ENCODE assay signal across 1 cellular context in the genomic region with DNA sequence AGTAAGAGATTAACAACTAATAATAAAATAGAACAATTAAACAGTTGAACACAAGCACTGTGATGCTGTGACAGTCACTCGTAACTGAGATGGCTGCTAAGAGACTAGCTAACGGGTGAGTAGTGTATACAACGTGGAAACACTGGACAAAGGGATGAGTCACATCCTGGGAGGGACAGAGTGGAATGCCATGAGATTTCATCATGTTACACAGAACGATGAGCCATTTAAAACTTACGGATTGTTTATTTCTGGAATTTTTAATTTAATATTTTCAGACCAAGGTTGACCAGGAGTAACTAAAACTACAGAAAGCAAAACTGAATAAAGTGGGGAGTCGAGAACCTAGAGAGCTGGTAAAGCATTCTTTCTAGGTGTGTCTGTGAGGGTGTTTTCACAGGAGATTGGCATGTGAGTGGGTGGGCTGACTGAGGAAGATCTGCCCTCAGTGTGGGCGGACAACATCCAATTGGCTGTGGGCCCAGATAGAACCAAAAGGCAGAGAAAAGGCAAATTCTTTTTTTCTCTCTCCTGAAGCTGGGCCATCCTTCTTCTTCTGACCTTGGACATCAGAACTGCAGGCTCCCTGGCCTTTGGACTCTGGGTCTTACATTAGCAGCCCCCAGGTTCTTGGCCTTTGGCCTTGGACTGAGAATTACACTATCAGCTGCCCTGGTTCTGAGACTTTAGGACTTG.
TF ChIP-seq lines count a peak whose summit lies in the region.

No MANE protein-coding gene starts in this region.

TF ChIP-seq in K562, 482 proteins besides CTCF, POLR2A, EP300 and RAD21 (continued from another document and continues in another):
- no peak for TF ChIP-seq PBX2 (CRISPR knock-in tag; IDR thresholded peaks at IDR 0.05; ENCODE audit: low read depth)
- TF ChIP-seq PBX2 (tag; conservative IDR thresholded peaks at IDR 0.05; ENCODE audit: low read depth): peak; percentile 53
- TF ChIP-seq KLF6 (CRISPR knock-in tag; IDR thresholded peaks at IDR 0.05; ENCODE audit: borderline replicate concordance): no peak
- TF ChIP-seq RBM14 (IDR thresholded peaks at IDR 0.05; ENCODE audit: borderline replicate concordance, insufficient read depth, low read depth, low read length): no peak
- no peak for TF ChIP-seq ELF1 (tag; IDR thresholded peaks at IDR 0.05)
- TF ChIP-seq, protein P1, sequence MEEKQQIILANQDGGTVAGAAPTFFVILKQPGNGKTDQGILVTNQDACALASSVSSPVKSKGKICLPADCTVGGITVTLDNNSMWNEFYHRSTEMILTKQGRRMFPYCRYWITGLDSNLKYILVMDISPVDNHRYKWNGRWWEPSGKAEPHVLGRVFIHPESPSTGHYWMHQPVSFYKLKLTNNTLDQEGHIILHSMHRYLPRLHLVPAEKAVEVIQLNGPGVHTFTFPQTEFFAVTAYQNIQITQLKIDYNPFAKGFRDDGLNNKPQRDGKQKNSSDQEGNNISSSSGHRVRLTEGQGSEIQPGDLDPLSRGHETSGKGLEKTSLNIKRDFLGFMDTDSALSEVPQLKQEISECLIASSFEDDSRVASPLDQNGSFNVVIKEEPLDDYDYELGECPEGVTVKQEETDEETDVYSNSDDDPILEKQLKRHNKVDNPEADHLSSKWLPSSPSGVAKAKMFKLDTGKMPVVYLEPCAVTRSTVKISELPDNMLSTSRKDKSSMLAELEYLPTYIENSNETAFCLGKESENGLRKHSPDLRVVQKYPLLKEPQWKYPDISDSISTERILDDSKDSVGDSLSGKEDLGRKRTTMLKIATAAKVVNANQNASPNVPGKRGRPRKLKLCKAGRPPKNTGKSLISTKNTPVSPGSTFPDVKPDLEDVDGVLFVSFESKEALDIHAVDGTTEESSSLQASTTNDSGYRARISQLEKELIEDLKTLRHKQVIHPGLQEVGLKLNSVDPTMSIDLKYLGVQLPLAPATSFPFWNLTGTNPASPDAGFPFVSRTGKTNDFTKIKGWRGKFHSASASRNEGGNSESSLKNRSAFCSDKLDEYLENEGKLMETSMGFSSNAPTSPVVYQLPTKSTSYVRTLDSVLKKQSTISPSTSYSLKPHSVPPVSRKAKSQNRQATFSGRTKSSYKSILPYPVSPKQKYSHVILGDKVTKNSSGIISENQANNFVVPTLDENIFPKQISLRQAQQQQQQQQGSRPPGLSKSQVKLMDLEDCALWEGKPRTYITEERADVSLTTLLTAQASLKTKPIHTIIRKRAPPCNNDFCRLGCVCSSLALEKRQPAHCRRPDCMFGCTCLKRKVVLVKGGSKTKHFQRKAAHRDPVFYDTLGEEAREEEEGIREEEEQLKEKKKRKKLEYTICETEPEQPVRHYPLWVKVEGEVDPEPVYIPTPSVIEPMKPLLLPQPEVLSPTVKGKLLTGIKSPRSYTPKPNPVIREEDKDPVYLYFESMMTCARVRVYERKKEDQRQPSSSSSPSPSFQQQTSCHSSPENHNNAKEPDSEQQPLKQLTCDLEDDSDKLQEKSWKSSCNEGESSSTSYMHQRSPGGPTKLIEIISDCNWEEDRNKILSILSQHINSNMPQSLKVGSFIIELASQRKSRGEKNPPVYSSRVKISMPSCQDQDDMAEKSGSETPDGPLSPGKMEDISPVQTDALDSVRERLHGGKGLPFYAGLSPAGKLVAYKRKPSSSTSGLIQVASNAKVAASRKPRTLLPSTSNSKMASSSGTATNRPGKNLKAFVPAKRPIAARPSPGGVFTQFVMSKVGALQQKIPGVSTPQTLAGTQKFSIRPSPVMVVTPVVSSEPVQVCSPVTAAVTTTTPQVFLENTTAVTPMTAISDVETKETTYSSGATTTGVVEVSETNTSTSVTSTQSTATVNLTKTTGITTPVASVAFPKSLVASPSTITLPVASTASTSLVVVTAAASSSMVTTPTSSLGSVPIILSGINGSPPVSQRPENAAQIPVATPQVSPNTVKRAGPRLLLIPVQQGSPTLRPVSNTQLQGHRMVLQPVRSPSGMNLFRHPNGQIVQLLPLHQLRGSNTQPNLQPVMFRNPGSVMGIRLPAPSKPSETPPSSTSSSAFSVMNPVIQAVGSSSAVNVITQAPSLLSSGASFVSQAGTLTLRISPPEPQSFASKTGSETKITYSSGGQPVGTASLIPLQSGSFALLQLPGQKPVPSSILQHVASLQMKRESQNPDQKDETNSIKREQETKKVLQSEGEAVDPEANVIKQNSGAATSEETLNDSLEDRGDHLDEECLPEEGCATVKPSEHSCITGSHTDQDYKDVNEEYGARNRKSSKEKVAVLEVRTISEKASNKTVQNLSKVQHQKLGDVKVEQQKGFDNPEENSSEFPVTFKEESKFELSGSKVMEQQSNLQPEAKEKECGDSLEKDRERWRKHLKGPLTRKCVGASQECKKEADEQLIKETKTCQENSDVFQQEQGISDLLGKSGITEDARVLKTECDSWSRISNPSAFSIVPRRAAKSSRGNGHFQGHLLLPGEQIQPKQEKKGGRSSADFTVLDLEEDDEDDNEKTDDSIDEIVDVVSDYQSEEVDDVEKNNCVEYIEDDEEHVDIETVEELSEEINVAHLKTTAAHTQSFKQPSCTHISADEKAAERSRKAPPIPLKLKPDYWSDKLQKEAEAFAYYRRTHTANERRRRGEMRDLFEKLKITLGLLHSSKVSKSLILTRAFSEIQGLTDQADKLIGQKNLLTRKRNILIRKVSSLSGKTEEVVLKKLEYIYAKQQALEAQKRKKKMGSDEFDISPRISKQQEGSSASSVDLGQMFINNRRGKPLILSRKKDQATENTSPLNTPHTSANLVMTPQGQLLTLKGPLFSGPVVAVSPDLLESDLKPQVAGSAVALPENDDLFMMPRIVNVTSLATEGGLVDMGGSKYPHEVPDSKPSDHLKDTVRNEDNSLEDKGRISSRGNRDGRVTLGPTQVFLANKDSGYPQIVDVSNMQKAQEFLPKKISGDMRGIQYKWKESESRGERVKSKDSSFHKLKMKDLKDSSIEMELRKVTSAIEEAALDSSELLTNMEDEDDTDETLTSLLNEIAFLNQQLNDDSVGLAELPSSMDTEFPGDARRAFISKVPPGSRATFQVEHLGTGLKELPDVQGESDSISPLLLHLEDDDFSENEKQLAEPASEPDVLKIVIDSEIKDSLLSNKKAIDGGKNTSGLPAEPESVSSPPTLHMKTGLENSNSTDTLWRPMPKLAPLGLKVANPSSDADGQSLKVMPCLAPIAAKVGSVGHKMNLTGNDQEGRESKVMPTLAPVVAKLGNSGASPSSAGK (IDR thresholded peaks at IDR 0.05): peak; percentile 59
- TF ChIP-seq, protein P2, sequence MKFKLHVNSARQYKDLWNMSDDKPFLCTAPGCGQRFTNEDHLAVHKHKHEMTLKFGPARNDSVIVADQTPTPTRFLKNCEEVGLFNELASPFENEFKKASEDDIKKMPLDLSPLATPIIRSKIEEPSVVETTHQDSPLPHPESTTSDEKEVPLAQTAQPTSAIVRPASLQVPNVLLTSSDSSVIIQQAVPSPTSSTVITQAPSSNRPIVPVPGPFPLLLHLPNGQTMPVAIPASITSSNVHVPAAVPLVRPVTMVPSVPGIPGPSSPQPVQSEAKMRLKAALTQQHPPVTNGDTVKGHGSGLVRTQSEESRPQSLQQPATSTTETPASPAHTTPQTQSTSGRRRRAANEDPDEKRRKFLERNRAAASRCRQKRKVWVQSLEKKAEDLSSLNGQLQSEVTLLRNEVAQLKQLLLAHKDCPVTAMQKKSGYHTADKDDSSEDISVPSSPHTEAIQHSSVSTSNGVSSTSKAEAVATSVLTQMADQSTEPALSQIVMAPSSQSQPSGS (CRISPR knock-in tag; IDR thresholded peaks at IDR 0.05): no peak
- peak; percentile 85 for TF ChIP-seq SMARCC2 (IDR thresholded peaks at IDR 0.05; ENCODE audit: low read depth)
- TF ChIP-seq KAT7 (CRISPR knock-in tag; IDR thresholded peaks at IDR 0.05; ENCODE audit: borderline replicate concordance): no peak
- TF ChIP-seq EHMT2 (IDR thresholded peaks at IDR 0.05): no peak
- TF ChIP-seq, protein P3, sequence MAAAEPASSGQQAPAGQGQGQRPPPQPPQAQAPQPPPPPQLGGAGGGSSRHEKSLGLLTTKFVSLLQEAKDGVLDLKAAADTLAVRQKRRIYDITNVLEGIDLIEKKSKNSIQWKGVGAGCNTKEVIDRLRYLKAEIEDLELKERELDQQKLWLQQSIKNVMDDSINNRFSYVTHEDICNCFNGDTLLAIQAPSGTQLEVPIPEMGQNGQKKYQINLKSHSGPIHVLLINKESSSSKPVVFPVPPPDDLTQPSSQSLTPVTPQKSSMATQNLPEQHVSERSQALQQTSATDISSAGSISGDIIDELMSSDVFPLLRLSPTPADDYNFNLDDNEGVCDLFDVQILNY (CRISPR knock-in tag; IDR thresholded peaks at IDR 0.05): no peak
- peak; percentile 97 for TF ChIP-seq HMBOX1 (IDR thresholded peaks at IDR 0.05)
- no peak for TF ChIP-seq ZBTB33 (CRISPR knock-in tag; IDR thresholded peaks at IDR 0.05)
- TF ChIP-seq, protein P4, sequence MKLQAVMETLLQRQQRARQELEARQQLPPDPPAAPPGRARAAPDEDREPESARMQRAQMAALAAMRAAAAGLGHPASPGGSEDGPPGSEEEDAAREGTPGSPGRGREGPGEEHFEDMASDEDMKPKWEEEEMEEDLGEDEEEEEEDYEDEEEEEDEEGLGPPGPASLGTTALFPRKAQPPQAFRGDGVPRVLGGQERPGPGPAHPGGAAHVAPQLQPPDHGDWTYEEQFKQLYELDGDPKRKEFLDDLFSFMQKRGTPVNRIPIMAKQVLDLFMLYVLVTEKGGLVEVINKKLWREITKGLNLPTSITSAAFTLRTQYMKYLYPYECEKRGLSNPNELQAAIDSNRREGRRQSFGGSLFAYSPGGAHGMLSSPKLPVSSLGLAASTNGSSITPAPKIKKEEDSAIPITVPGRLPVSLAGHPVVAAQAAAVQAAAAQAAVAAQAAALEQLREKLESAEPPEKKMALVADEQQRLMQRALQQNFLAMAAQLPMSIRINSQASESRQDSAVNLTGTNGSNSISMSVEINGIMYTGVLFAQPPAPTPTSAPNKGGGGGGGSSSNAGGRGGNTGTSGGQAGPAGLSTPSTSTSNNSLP (IDR thresholded peaks at IDR 0.05; ENCODE audit: borderline replicate concordance, low read depth, low read length): no peak
- no peak for TF ChIP-seq POLR3G (IDR thresholded peaks at IDR 0.05; ENCODE audit: extremely low read depth, insufficient read length, insufficient replicate concordance)
- TF ChIP-seq MNT (conservative IDR thresholded peaks at IDR 0.05): peak in 1 of 2 experiments; percentile 65; a peak in 3 of 4 replicates
- TF ChIP-seq BMI1 (IDR thresholded peaks at IDR 0.05; ENCODE audit: low read length): no peak
- no peak for TF ChIP-seq ZNF3 (CRISPR knock-in tag; IDR thresholded peaks at IDR 0.05)
- peak; percentile 84 for TF ChIP-seq MYC (IDR thresholded peaks at IDR 0.05; ENCODE audit: low read depth, low read length)
- TF ChIP-seq MYC (CRISPR knock-in tag; IDR thresholded peaks at IDR 0.05; ENCODE audit: borderline replicate concordance, low read depth): no peak
- TF ChIP-seq, protein P5, sequence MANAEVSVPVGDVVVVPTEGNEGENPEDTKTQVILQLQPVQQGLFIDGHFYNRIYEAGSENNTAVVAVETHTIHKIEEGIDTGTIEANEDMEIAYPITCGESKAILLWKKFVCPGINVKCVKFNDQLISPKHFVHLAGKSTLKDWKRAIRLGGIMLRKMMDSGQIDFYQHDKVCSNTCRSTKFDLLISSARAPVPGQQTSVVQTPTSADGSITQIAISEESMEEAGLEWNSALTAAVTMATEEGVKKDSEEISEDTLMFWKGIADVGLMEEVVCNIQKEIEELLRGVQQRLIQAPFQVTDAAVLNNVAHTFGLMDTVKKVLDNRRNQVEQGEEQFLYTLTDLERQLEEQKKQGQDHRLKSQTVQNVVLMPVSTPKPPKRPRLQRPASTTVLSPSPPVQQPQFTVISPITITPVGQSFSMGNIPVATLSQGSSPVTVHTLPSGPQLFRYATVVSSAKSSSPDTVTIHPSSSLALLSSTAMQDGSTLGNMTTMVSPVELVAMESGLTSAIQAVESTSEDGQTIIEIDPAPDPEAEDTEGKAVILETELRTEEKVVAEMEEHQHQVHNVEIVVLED (CRISPR knock-in tag; IDR thresholded peaks at IDR 0.05): no peak
